In genomic region chr17:59355695-59356323, GRCh38 we compare ENCODE assay signal across 12 cellular contexts. TPM values are rescaled to one million over a fixed set of nuclear protein-coding genes. Genes with fewer than 3 reads are reported as not detected.
DNase-seq lines count a peak whose midpoint lies in the region; ATAC-seq and TF ChIP-seq lines count a peak whose summit lies in the region.
"Had no signal": no experiment of that assay in that cellular context is flagged by ENCODE, and none has a peak within 500 bp of the region (broad histone marks: within the 10 kb centered on the region; RNA-seq: fewer than 3 reads in every experiment).

No MANE protein-coding gene starts in this region.

- H3K36me3 ChIP-seq in osteoblast (ENCODE audit: insufficient read depth, low read length) = no peaks in the 10 kb centered on the region
- H3K36me3 ChIP-seq in aorta (ENCODE audit: control insufficient read depth in 1 of 2, insufficient read depth in 2 of 2, low read length in 1 of 2) = no peaks in the 10 kb centered on the region

- H3K9me3 ChIP-seq in osteoblast (ENCODE audit: low read depth, low read length) = no peaks in the 10 kb centered on the region
- H3K9me3 ChIP-seq in aorta (ENCODE audit: control insufficient read depth, low read length) = no peaks in the 10 kb centered on the region

- no peak overlapping the region for H2AFZ ChIP-seq in osteoblast (ENCODE audit: low read length)

- no peak for DNase-seq in activated T-cell treated with anti-CD3 and anti-CD28 coated beads, Interleukin-2, amount 50 U/mL, for 24 hours
- no peak for DNase-seq in activated T-cell treated with anti-CD3 and anti-CD28 coated beads, Interleukin-2, amount 50 U/mL, for 4 hours
- DNase-seq in globus pallidus (ENCODE audit: low spot score) = peak; percentile 92
- DNase-seq in osteoblast (ENCODE audit: insufficient read length, low spot score, missing footprints) = no peak
- no peak for DNase-seq in aorta
- DNase-seq: IMR-90; NCI-H1048; stimulated activated naive CD8-positive, alpha-beta T cell treated with anti-CD3 and anti-CD28 coated beads, Interleukin-15, amount 100 ng/mL, for 72 hours had no signal

- peaks cover 23% of the 10 kb centered on the region for H3K79me2 ChIP-seq in osteoblast (ENCODE audit: insufficient read depth, low read length)

- no peaks in the 10 kb centered on the region for H3K9me3 Mint-ChIP-seq in activated T-cell treated with anti-CD3 and anti-CD28 coated beads, Interleukin-2, amount 50 U/mL, for 24 hours
- H3K9me3 Mint-ChIP-seq in activated T-cell treated with anti-CD3 and anti-CD28 coated beads, Interleukin-2, amount 50 U/mL, for 4 hours = peaks cover 3% of the 10 kb centered on the region
- H3K9me3 Mint-ChIP-seq: stimulated activated naive CD8-positive, alpha-beta T cell treated with anti-CD3 and anti-CD28 coated beads, Interleukin-15, amount 100 ng/mL, for 72 hours had no signal

- H3K27ac ChIP-seq in osteoblast (ENCODE audit: low read depth, low read length) (peak overlapping the region; percentile 88), aorta (ENCODE audit: low read depth in 1 of 2, low read length in 2 of 2) (peak overlapping the region; percentile 71 to 83)
- H3K27ac ChIP-seq: 22Rv1 had no signal

- H3K4me3 ChIP-seq in osteoblast (ENCODE audit: insufficient read depth, low read length) (no peak overlapping the region), aorta (ENCODE audit: low read length in 2 of 2) (no peak overlapping the region)

- peaks cover 88% of the 10 kb centered on the region for H3K4me1 Mint-ChIP-seq in activated T-cell treated with anti-CD3 and anti-CD28 coated beads, Interleukin-2, amount 50 U/mL, for 24 hours (ENCODE audit: low read depth)
- peaks cover 63% of the 10 kb centered on the region for H3K4me1 Mint-ChIP-seq in activated T-cell treated with anti-CD3 and anti-CD28 coated beads, Interleukin-2, amount 50 U/mL, for 4 hours (ENCODE audit: low read depth)

- no peak for TF ChIP-seq CTCF in osteoblast (IDR thresholded peaks at IDR 0.05; ENCODE audit: extremely low read depth, low read depth, low read length)

- WGBS in aorta, 2 donors = 11 to 15% methylated on average over 4 of the region's 4 CpGs

- H3K4me1 ChIP-seq in osteoblast (ENCODE audit: insufficient read depth, low read length) (peaks cover 41% of the 10 kb centered on the region), aorta (ENCODE audit: control insufficient read depth in 1 of 2, insufficient read depth in 2 of 2, low read length in 2 of 2) (peaks cover 12 to 28% of the 10 kb centered on the region in 2 donors)

- H3K27ac Mint-ChIP-seq in activated T-cell treated with anti-CD3 and anti-CD28 coated beads, Interleukin-2, amount 50 U/mL, for 24 hours = peak overlapping the region; percentile 33
- H3K27ac Mint-ChIP-seq: stimulated activated naive CD8-positive, alpha-beta T cell treated with anti-CD3 and anti-CD28 coated beads, Interleukin-15, amount 100 ng/mL, for 72 hours had no signal

- intact Hi-C loops in aorta (cut with DNase I) = no loop called here

- H3K27me3 ChIP-seq in osteoblast (ENCODE audit: insufficient read depth, low read length) = no peaks in the 10 kb centered on the region
- no peaks in the 10 kb centered on the region for H3K27me3 ChIP-seq in aorta (ENCODE audit: control insufficient read depth in 1 of 2, insufficient read depth in 2 of 2, low read length in 1 of 2)

- peaks cover 16% of the 10 kb centered on the region for H4K20me1 ChIP-seq in osteoblast (ENCODE audit: insufficient read depth, low read length)

- no peak overlapping the region for H3K4me3 Mint-ChIP-seq in activated T-cell treated with anti-CD3 and anti-CD28 coated beads, Interleukin-2, amount 50 U/mL, for 24 hours
- no peak overlapping the region for H3K4me3 Mint-ChIP-seq in activated T-cell treated with anti-CD3 and anti-CD28 coated beads, Interleukin-2, amount 50 U/mL, for 4 hours
- H3K4me3 Mint-ChIP-seq: stimulated activated naive CD8-positive, alpha-beta T cell treated with anti-CD3 and anti-CD28 coated beads, Interleukin-15, amount 100 ng/mL, for 72 hours had no signal

- H3K36me3 Mint-ChIP-seq in activated T-cell treated with anti-CD3 and anti-CD28 coated beads, Interleukin-2, amount 50 U/mL, for 24 hours (ENCODE audit: low read depth) = peaks cover 33% of the 10 kb centered on the region
- H3K36me3 Mint-ChIP-seq in activated T-cell treated with anti-CD3 and anti-CD28 coated beads, Interleukin-2, amount 50 U/mL, for 4 hours (ENCODE audit: insufficient read depth) = peaks cover 26% of the 10 kb centered on the region

- ATAC-seq in activated T-cell treated with anti-CD3 and anti-CD28 coated beads, Interleukin-2, amount 50 U/mL, for 4 hours = no peak
- ATAC-seq in aorta (ENCODE audit: low FRiP score) = no peak
- no peak for ATAC-seq in HG03439 (IDR thresholded peaks at IDR 0.05; ENCODE audit: unreplicated experiment)
- no peak for ATAC-seq in HG02840 (IDR thresholded peaks at IDR 0.05; ENCODE audit: low FRiP score, unreplicated experiment)
- ATAC-seq in GM18867 (IDR thresholded peaks at IDR 0.05; ENCODE audit: unreplicated experiment) = no peak
- ATAC-seq: stimulated activated naive CD8-positive, alpha-beta T cell treated with anti-CD3 and anti-CD28 coated beads, Interleukin-15, amount 100 ng/mL, for 72 hours had no signal

- H3K27me3 Mint-ChIP-seq in activated T-cell treated with anti-CD3 and anti-CD28 coated beads, Interleukin-2, amount 50 U/mL, for 24 hours = no peaks in the 10 kb centered on the region
- no peaks in the 10 kb centered on the region for H3K27me3 Mint-ChIP-seq in activated T-cell treated with anti-CD3 and anti-CD28 coated beads, Interleukin-2, amount 50 U/mL, for 4 hours (ENCODE audit: low read depth)
- H3K27me3 Mint-ChIP-seq: stimulated activated naive CD8-positive, alpha-beta T cell treated with anti-CD3 and anti-CD28 coated beads, Interleukin-15, amount 100 ng/mL, for 72 hours had no signal

- no peak overlapping the region for H3K4me2 ChIP-seq in osteoblast (ENCODE audit: insufficient read depth, low read length)

RNA-seq across cellular contexts. Expression of gene YPEL2, which starts 24.4 kb away (rescaled TPM):
- total RNA-seq in activated T-cell treated with anti-CD3 and anti-CD28 coated beads, Interleukin-2, amount 50 U/mL, for 4 hours = 1 to 10 TPM; 1.3 to 3.1 (median 1.8) TPM
- total RNA-seq in osteoblast (24.2 and 28.3 TPM in 2 replicates), aorta (10 to 100 TPM; 38.5 to 54.0 TPM)
- polyA plus RNA-seq in aorta = 10 to 100 TPM; 16.8 to 23.0 TPM
